In the genomic region with DNA sequence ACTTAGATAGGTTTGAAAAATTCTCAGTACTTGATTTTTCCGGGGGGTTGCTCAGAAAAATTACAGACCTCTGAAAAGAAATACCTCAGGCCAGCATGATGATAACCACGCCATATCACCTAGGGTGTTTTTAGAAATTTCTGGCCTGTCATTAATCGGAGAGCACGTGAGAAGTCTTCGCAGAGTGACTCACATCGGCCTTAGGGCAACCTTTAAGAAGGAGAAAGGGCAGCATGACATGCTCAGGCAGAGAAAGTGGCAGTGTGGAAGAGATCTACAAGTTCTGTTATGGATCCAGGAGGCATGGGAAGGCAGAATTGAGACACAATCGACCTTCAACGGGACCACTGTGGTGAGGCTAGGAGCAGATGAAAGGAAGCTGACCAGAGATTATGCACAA, we compare ENCODE assay signal across 1 cellular context.
TF ChIP-seq lines count a peak whose summit lies in the region.

No MANE protein-coding gene starts in this region.

TF ChIP-seq in K562, 482 proteins besides CTCF, POLR2A, EP300 and RAD21 (continued from another document):
- TF ChIP-seq, protein P1, sequence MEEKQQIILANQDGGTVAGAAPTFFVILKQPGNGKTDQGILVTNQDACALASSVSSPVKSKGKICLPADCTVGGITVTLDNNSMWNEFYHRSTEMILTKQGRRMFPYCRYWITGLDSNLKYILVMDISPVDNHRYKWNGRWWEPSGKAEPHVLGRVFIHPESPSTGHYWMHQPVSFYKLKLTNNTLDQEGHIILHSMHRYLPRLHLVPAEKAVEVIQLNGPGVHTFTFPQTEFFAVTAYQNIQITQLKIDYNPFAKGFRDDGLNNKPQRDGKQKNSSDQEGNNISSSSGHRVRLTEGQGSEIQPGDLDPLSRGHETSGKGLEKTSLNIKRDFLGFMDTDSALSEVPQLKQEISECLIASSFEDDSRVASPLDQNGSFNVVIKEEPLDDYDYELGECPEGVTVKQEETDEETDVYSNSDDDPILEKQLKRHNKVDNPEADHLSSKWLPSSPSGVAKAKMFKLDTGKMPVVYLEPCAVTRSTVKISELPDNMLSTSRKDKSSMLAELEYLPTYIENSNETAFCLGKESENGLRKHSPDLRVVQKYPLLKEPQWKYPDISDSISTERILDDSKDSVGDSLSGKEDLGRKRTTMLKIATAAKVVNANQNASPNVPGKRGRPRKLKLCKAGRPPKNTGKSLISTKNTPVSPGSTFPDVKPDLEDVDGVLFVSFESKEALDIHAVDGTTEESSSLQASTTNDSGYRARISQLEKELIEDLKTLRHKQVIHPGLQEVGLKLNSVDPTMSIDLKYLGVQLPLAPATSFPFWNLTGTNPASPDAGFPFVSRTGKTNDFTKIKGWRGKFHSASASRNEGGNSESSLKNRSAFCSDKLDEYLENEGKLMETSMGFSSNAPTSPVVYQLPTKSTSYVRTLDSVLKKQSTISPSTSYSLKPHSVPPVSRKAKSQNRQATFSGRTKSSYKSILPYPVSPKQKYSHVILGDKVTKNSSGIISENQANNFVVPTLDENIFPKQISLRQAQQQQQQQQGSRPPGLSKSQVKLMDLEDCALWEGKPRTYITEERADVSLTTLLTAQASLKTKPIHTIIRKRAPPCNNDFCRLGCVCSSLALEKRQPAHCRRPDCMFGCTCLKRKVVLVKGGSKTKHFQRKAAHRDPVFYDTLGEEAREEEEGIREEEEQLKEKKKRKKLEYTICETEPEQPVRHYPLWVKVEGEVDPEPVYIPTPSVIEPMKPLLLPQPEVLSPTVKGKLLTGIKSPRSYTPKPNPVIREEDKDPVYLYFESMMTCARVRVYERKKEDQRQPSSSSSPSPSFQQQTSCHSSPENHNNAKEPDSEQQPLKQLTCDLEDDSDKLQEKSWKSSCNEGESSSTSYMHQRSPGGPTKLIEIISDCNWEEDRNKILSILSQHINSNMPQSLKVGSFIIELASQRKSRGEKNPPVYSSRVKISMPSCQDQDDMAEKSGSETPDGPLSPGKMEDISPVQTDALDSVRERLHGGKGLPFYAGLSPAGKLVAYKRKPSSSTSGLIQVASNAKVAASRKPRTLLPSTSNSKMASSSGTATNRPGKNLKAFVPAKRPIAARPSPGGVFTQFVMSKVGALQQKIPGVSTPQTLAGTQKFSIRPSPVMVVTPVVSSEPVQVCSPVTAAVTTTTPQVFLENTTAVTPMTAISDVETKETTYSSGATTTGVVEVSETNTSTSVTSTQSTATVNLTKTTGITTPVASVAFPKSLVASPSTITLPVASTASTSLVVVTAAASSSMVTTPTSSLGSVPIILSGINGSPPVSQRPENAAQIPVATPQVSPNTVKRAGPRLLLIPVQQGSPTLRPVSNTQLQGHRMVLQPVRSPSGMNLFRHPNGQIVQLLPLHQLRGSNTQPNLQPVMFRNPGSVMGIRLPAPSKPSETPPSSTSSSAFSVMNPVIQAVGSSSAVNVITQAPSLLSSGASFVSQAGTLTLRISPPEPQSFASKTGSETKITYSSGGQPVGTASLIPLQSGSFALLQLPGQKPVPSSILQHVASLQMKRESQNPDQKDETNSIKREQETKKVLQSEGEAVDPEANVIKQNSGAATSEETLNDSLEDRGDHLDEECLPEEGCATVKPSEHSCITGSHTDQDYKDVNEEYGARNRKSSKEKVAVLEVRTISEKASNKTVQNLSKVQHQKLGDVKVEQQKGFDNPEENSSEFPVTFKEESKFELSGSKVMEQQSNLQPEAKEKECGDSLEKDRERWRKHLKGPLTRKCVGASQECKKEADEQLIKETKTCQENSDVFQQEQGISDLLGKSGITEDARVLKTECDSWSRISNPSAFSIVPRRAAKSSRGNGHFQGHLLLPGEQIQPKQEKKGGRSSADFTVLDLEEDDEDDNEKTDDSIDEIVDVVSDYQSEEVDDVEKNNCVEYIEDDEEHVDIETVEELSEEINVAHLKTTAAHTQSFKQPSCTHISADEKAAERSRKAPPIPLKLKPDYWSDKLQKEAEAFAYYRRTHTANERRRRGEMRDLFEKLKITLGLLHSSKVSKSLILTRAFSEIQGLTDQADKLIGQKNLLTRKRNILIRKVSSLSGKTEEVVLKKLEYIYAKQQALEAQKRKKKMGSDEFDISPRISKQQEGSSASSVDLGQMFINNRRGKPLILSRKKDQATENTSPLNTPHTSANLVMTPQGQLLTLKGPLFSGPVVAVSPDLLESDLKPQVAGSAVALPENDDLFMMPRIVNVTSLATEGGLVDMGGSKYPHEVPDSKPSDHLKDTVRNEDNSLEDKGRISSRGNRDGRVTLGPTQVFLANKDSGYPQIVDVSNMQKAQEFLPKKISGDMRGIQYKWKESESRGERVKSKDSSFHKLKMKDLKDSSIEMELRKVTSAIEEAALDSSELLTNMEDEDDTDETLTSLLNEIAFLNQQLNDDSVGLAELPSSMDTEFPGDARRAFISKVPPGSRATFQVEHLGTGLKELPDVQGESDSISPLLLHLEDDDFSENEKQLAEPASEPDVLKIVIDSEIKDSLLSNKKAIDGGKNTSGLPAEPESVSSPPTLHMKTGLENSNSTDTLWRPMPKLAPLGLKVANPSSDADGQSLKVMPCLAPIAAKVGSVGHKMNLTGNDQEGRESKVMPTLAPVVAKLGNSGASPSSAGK (IDR thresholded peaks at IDR 0.05) = peak; percentile 27; the same call in 1 of the 2 replicates
- no peak for TF ChIP-seq ZNF696 (CRISPR knock-in tag; conservative IDR thresholded peaks at IDR 0.05)
